ENCODE assay signal across 34 cellular contexts in the genomic region with DNA sequence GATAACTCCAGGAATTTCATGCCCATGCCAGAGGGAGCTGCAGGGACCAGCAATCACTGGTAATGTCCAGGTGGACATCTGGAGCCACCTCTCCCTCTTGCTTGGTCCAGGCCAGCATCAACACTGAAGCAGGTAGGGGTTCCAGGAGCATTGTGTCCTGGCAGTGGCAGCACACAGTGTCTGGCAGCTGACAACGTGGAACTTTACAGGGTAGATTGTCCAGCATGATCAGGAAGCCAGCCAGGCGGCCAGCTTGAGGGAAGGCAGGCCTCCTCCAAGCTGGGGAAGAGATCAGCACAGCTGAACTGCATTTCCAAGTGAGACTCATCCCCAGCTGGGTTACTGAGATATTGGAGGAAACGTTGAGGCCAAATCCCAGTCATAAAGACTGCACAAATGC.
"Had no signal": no experiment of that assay in that cellular context is flagged by ENCODE, and none has a peak within 500 bp of the region (broad histone marks: within the 10 kb centered on the region; RNA-seq: fewer than 3 reads in every experiment).

No MANE protein-coding gene starts in this region.

- H3K27ac ChIP-seq: adrenal gland, body of pancreas, epithelial cell of prostate, esophagus squamous epithelium, gastroesophageal sphincter, WERI-Rb-1 had no signal

- FAIRE-seq: colon, endothelial cell of umbilical vein had no signal

- H3K4me1 ChIP-seq: body of pancreas, esophagus squamous epithelium, gastroesophageal sphincter had no signal

- H3K9me3 Mint-ChIP-seq: activated B cell treated with CpG ODN at 0.5 μM for 24 hours; activated naive CD4-positive, alpha-beta T cell treated with anti-CD3 and anti-CD28 coated beads for 36 hours; activated naive CD4-positive, alpha-beta T cell treated with anti-CD3 and anti-CD28 coated beads, Interleukin-2, amount 50 U/mL, for 24 hours; activated naive CD8-positive, alpha-beta T cell treated with anti-CD3 and anti-CD28 coated beads for 36 hours; activated naive CD8-positive, alpha-beta T cell treated with anti-CD3 and anti-CD28 coated beads, Interleukin-2, amount 50 U/mL, for 24 hours; activated T-helper 2 cell treated with anti-CD3 and anti-CD28 coated beads, Interferon-gamma antibody, Interleukin-2, Interleukin-4, amounts not matched to agents 10 μg/mL and 5 μg/mL and 100 μg/mL, durations not matched to agents 14 hours and 24 hours and 36 hours; effector memory CD8-positive, alpha-beta T cell; T-helper 2 cell treated with Interferon-gamma antibody and Interleukin-4, amounts not matched to agents 5 μg/mL and 100 μg/mL, for 36 hours had no signal

- DNase-seq: activated B cell treated with CpG ODN at 0.5 μM for 24 hours; activated CD4-positive, alpha-beta T cell treated with anti-CD3 and anti-CD28 coated beads for 48 hours; activated CD4-positive, alpha-beta T cell treated with anti-CD3 and anti-CD28 coated beads, Interleukin-2, amount 50 U/mL, for 1 hour; activated CD4-positive, alpha-beta T cell treated with anti-CD3 and anti-CD28 coated beads, Interleukin-2, amount 50 U/mL, for 48 hours; activated CD8-positive, alpha-beta memory T cell treated with anti-CD3 and anti-CD28 coated beads for 24 hours; activated CD8-positive, alpha-beta T cell treated with anti-CD3 and anti-CD28 coated beads for 36 hours; activated effector memory CD4-positive, alpha-beta T cell treated with anti-CD3 and anti-CD28 coated beads, Interleukin-2, amount 50 U/mL, for 16 hours; activated naive CD4-positive, alpha-beta T cell treated with anti-CD3 and anti-CD28 coated beads for 36 hours; activated naive CD8-positive, alpha-beta T cell treated with anti-CD3 and anti-CD28 coated beads for 36 hours; activated naive CD8-positive, alpha-beta T cell treated with anti-CD3 and anti-CD28 coated beads, Interleukin-2, amount 50 U/mL, for 24 hours; activated T-cell treated with anti-CD3 and anti-CD28 coated beads, Interleukin-2, amount 50 U/mL, for 4 hours; adrenal gland; amygdala; aorta; body of pancreas; caudate nucleus; cortex of kidney; dermis blood vessel endothelial cell; effector CD4-positive, alpha-beta T cell; effector memory CD8-positive, alpha-beta T cell; esophagus squamous epithelium; foreskin melanocyte; T-helper 1 cell; T-helper 17 cell; T1000; WERI-Rb-1 had no signal

- H3K9me3 ChIP-seq: adrenal gland, body of pancreas, esophagus squamous epithelium, gastroesophageal sphincter had no signal

- H3K27me3 Mint-ChIP-seq: activated B cell treated with CpG ODN at 0.5 μM for 24 hours; activated CD8-positive, alpha-beta T cell treated with anti-CD3 and anti-CD28 coated beads for 36 hours; activated naive CD4-positive, alpha-beta T cell treated with anti-CD3 and anti-CD28 coated beads, Interleukin-2, amount 50 U/mL, for 24 hours; activated naive CD8-positive, alpha-beta T cell treated with anti-CD3 and anti-CD28 coated beads for 36 hours; activated naive CD8-positive, alpha-beta T cell treated with anti-CD3 and anti-CD28 coated beads, Interleukin-2, amount 50 U/mL, for 24 hours; effector memory CD8-positive, alpha-beta T cell; T-helper 17 cell had no signal

- H3K4me3 Mint-ChIP-seq: activated B cell treated with CpG ODN at 0.5 μM for 24 hours; activated CD8-positive, alpha-beta T cell treated with anti-CD3 and anti-CD28 coated beads for 36 hours; activated naive CD4-positive, alpha-beta T cell treated with anti-CD3 and anti-CD28 coated beads for 36 hours; activated naive CD4-positive, alpha-beta T cell treated with anti-CD3 and anti-CD28 coated beads, Interleukin-2, amount 50 U/mL, for 24 hours; activated naive CD8-positive, alpha-beta T cell treated with anti-CD3 and anti-CD28 coated beads for 36 hours; activated naive CD8-positive, alpha-beta T cell treated with anti-CD3 and anti-CD28 coated beads, Interleukin-2, amount 50 U/mL, for 24 hours; activated T-cell treated with anti-CD3 and anti-CD28 coated beads, Interleukin-2, amount 50 U/mL, for 4 hours; effector memory CD8-positive, alpha-beta T cell; T-helper 17 cell; T-helper 2 cell treated with Interferon-gamma antibody and Interleukin-4, amounts not matched to agents 5 μg/mL and 100 μg/mL, for 36 hours had no signal

- H3K4me3 ChIP-seq: adrenal gland, body of pancreas, esophagus squamous epithelium, gastroesophageal sphincter had no signal

- H3K4me1 Mint-ChIP-seq: activated B cell treated with CpG ODN at 0.5 μM for 24 hours; activated naive CD4-positive, alpha-beta T cell treated with anti-CD3 and anti-CD28 coated beads, Interleukin-2, amount 50 U/mL, for 24 hours; activated naive CD8-positive, alpha-beta T cell treated with anti-CD3 and anti-CD28 coated beads for 36 hours; activated naive CD8-positive, alpha-beta T cell treated with anti-CD3 and anti-CD28 coated beads, Interleukin-2, amount 50 U/mL, for 24 hours; T-helper 17 cell had no signal

- H3K27ac Mint-ChIP-seq: activated B cell treated with CpG ODN at 0.5 μM for 24 hours; activated CD8-positive, alpha-beta T cell treated with anti-CD3 and anti-CD28 coated beads for 36 hours; activated naive CD4-positive, alpha-beta T cell treated with anti-CD3 and anti-CD28 coated beads for 36 hours; activated naive CD4-positive, alpha-beta T cell treated with anti-CD3 and anti-CD28 coated beads, Interleukin-2, amount 50 U/mL, for 24 hours; activated naive CD8-positive, alpha-beta T cell treated with anti-CD3 and anti-CD28 coated beads for 36 hours; activated naive CD8-positive, alpha-beta T cell treated with anti-CD3 and anti-CD28 coated beads, Interleukin-2, amount 50 U/mL, for 24 hours; activated T-helper 2 cell treated with anti-CD3 and anti-CD28 coated beads, Interferon-gamma antibody, Interleukin-2, Interleukin-4, amounts not matched to agents 10 μg/mL and 5 μg/mL and 100 μg/mL, durations not matched to agents 14 hours and 24 hours and 36 hours; effector memory CD8-positive, alpha-beta T cell; T-helper 17 cell; T-helper 2 cell treated with Interferon-gamma antibody and Interleukin-4, amounts not matched to agents 5 μg/mL and 100 μg/mL, for 36 hours had no signal

- H3K27me3 ChIP-seq: adrenal gland, body of pancreas, esophagus squamous epithelium, gastroesophageal sphincter had no signal

- ATAC-seq: activated CD4-positive, CD25-positive, alpha-beta regulatory T cell treated with anti-CD3 and anti-CD28 coated beads, Interleukin-2, amount 50 U/mL, for 24 hours; activated CD8-positive, alpha-beta T cell treated with anti-CD3 and anti-CD28 coated beads for 36 hours; activated naive CD8-positive, alpha-beta T cell treated with anti-CD3 and anti-CD28 coated beads, Interleukin-2, amount 50 U/mL, for 24 hours; activated T-cell treated with anti-CD3 and anti-CD28 coated beads, Interleukin-2, amount 50 U/mL, for 4 hours; body of pancreas; effector memory CD8-positive, alpha-beta T cell; gastroesophageal sphincter; T-helper 17 cell had no signal
